8 cellular contexts compared by ENCODE assay signal in the genomic region with DNA sequence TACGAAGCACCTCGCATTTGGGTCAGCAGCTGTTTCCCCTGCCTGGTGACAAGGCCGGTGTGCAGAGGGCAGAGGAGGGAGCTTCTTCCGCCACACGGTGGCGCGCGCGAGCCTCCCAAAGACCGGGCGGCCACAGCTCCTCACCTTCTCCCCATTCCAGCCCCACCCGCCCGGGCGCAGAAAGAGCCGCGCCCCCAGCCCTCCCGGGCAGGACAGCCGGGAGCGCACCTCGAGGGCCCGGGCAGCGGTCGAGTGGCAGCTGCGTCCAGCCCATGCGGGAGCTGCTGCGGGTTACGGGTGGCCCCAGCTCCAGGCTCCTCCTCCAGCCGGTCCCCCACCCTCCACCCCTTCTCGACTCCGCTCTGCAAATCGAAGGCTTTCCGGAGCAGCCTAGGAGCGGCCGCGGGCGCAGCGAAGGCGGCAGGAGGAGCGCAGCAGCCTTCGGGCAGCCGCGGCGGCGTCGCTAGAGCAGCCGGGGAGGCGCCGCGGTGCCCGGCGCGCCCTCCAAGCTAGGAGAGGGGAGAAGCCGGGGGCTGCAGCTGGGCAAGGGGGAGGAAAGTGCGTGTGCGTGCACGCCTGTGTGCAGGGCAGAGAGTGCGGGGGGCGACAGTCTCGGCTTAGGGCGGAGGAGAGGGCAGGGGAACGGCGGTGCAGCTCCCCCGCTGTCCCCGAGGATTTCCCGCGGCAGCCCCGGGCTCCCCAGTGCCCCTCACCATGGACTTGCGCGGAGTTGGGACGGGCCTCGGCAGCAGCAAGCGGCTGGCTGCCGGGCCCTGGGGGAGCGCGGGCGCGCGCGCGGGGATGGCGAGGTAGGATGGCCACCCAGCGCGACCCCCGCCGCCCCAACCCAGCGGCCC. TPM values are rescaled to one million over a fixed set of nuclear protein-coding genes. Genes with fewer than 3 reads are reported as not detected.
DNase-seq lines count a peak whose midpoint lies in the region; ATAC-seq and TF ChIP-seq lines count a peak whose summit lies in the region.

A gene (plus strand): TSS at position 348 of the 857 bp plus-strand sequence. CDS start 635 bp downstream, outside the sequence.

- CTCF ChIA-PET in Caco-2 (lab: Charles Lee): interaction anchor here (0.5 to 1.4 kb wide), 12 partner anchors 10 to 567 kb away, joined by 3 to 6 read pairs (median 4); no protein-coding TSS in a partner anchor
- CTCF ChIA-PET in activated CD8-positive, alpha-beta memory T cell treated with anti-CD3 and anti-CD28 coated beads, Interleukin-2, amount 10 ng/mL, durations not matched to agents 7 days and 5 days (lab: Charles Lee): interaction anchor here (0.6 to 1.6 kb wide), 19 partner anchors 8 to 1335 kb away, joined by 3 to 5 read pairs (median 3); no protein-coding TSS in a partner anchor

- no TSS peak for BruUV-seq in Caco-2 (replicated peaks; lab: Mats Ljungman, UMichigan)

- ATAC-seq in activated CD8-positive, alpha-beta memory T cell treated with anti-CD3 and anti-CD28 coated beads, Interleukin-2, amount 10 ng/mL, durations not matched to agents 7 days and 5 days: peak; percentile 93

- DNase-seq in Caco-2 (peak; percentile 80 to 90), GM20000 (ENCODE audit: low spot score) (peak; percentile 91), HK-2 (ENCODE audit: unreplicated experiment) (peak; percentile 85), NCI-H774 (lab: John Stamatoyannopoulos, UW) (peak; percentile 82), epithelial cell of esophagus (ENCODE audit: low read depth) (peak; percentile 83), middle frontal gyrus (ENCODE audit: extremely low spot score, low spot score) (peak; percentile 52)
- DNase-seq in activated CD8-positive, alpha-beta memory T cell treated with anti-CD3 and anti-CD28 coated beads, Interleukin-2, amount 10 ng/mL, durations not matched to agents 7 days and 5 days: peak; percentile 71
- DNase-seq in stimulated activated CD8-positive, alpha-beta memory T cell treated with anti-CD3 and anti-CD28 coated beads, Interleukin-4, amount 100 ng/mL, for 24 hours (ENCODE audit: low read depth): peak; percentile 31

- no peaks in the 10 kb centered on the region for H3K36me3 ChIP-seq in Caco-2 (ENCODE audit: control insufficient read depth, insufficient read depth, low read length)

- TF ChIP-seq CTCF in Caco-2 (IDR thresholded peaks at IDR 0.05; ENCODE audit: insufficient read depth in 1 of 2, low read depth in 1 of 2, low read length in 1 of 2, severe bottlenecking in 1 of 2, unreplicated experiment in 1 of 2) (peak; percentile 91 to 96), GM20000 (IDR thresholded peaks at IDR 0.05; ENCODE audit: extremely low read depth, missing control alignments) (peak; percentile 85), epithelial cell of esophagus (IDR thresholded peaks at IDR 0.05; ENCODE audit: insufficient read depth, low read depth, low read length, missing control alignments) (peak; percentile 83)

- H3K27me3 ChIP-seq in Caco-2 (replicated peaks; ENCODE audit: control insufficient read depth, insufficient read depth, low read length): peaks cover 8% of the 10 kb centered on the region

- peaks cover 34% of the 10 kb centered on the region for H3K27me3 Mint-ChIP-seq in Caco-2 (ENCODE audit: insufficient read depth, unreplicated experiment)
- peaks cover 47% of the 10 kb centered on the region for H3K27me3 Mint-ChIP-seq in activated CD8-positive, alpha-beta memory T cell treated with anti-CD3 and anti-CD28 coated beads, Interleukin-2, amount 10 ng/mL, durations not matched to agents 7 days and 5 days

- 0 out of 2 replicates have a peak, but pooled peaks cover 9% of the 10 kb centered on the region for H3K4me1 ChIP-seq in Caco-2

- H3K4me3 ChIP-seq in Caco-2 (ENCODE audit: low read depth, low read length) (peak within 1 kb of the TSS; percentile 40), epithelial cell of esophagus (ENCODE audit: low read length) (peak within 1 kb of the TSS; percentile 36)

- H3K9me3 ChIP-seq in Caco-2: no peaks in the 10 kb centered on the region

- intact Hi-C loops in Caco-2 (cut with micrococcal nuclease; ENCODE audit: unreplicated experiment): loop anchor here (1.0 to 10.0 kb wide), 3 partner anchors 565 to 1332 kb away; no protein-coding TSS in a partner anchor

- H3K4me3 Mint-ChIP-seq in Caco-2 (ENCODE audit: unreplicated experiment): peak within 1 kb of the TSS; percentile 65
- peak within 1 kb of the TSS; percentile 5 for H3K4me3 Mint-ChIP-seq in activated CD8-positive, alpha-beta memory T cell treated with anti-CD3 and anti-CD28 coated beads, Interleukin-2, amount 10 ng/mL, durations not matched to agents 7 days and 5 days

- H3K27ac Mint-ChIP-seq in Caco-2 (ENCODE audit: unreplicated experiment): no peak within 1 kb of the TSS
- no peak within 1 kb of the TSS for H3K27ac Mint-ChIP-seq in activated CD8-positive, alpha-beta memory T cell treated with anti-CD3 and anti-CD28 coated beads, Interleukin-2, amount 10 ng/mL, durations not matched to agents 7 days and 5 days

- H3K4me1 Mint-ChIP-seq in Caco-2 (ENCODE audit: low read depth, unreplicated experiment): peaks cover 10% of the 10 kb centered on the region
- peaks cover 6% of the 10 kb centered on the region for H3K4me1 Mint-ChIP-seq in activated CD8-positive, alpha-beta memory T cell treated with anti-CD3 and anti-CD28 coated beads, Interleukin-2, amount 10 ng/mL, durations not matched to agents 7 days and 5 days

- POLR2A ChIA-PET in Caco-2 (lab: Charles Lee): no interaction called here

- no peaks in the 10 kb centered on the region for H3K36me3 Mint-ChIP-seq in Caco-2 (ENCODE audit: insufficient read depth, unreplicated experiment)
- H3K36me3 Mint-ChIP-seq in activated CD8-positive, alpha-beta memory T cell treated with anti-CD3 and anti-CD28 coated beads, Interleukin-2, amount 10 ng/mL, durations not matched to agents 7 days and 5 days: no peaks in the 10 kb centered on the region

- no peaks in the 10 kb centered on the region for H3K9me3 Mint-ChIP-seq in Caco-2 (ENCODE audit: unreplicated experiment)
- H3K9me3 Mint-ChIP-seq in activated CD8-positive, alpha-beta memory T cell treated with anti-CD3 and anti-CD28 coated beads, Interleukin-2, amount 10 ng/mL, durations not matched to agents 7 days and 5 days (ENCODE audit: low read depth): no peaks in the 10 kb centered on the region

RNA-seq across cellular contexts. Expression of the gene that starts here (rescaled TPM):
- not detected in 2 replicates for total RNA-seq in Caco-2 (2022)
- total RNA-seq in activated CD8-positive, alpha-beta memory T cell treated with anti-CD3 and anti-CD28 coated beads, Interleukin-2, amount 10 ng/mL, durations not matched to agents 7 days and 5 days: not detected

Comparison
In these comparisons a context has a peak if more than half of its experiments do, and no peak if none do; other contexts are left out.
1. Peak in every context shown above with its lines: DNase-seq, ATAC-seq and H3K4me3 ChIP-seq.
2. Peak in DNase-seq and H3K4me3 ChIP-seq in Caco-2; RNA of the gene not detected or under 1 TPM.
3. Peak in DNase-seq and ATAC-seq in activated CD8-positive, alpha-beta memory T cell treated with anti-CD3 and anti-CD28 coated beads, Interleukin-2, amount 10 ng/mL, durations not matched to agents 7 days and 5 days; RNA of the gene not detected or under 1 TPM.
4. DNase-seq: peak in every context shown above with its lines; median percentile 91 in GM20000; 85 in Caco-2; 85 in HK-2; 83 in epithelial cell of esophagus; 82 in NCI-H774; 71 in activated CD8-positive, alpha-beta memory T cell treated with anti-CD3 and anti-CD28 coated beads, Interleukin-2, amount 10 ng/mL, durations not matched to agents 7 days and 5 days; 52 in middle frontal gyrus; 31 in stimulated activated CD8-positive, alpha-beta memory T cell treated with anti-CD3 and anti-CD28 coated beads, Interleukin-4, amount 100 ng/mL, for 24 hours.